Comparison of ENCODE assay signal across 36 cellular contexts in the genomic region with DNA sequence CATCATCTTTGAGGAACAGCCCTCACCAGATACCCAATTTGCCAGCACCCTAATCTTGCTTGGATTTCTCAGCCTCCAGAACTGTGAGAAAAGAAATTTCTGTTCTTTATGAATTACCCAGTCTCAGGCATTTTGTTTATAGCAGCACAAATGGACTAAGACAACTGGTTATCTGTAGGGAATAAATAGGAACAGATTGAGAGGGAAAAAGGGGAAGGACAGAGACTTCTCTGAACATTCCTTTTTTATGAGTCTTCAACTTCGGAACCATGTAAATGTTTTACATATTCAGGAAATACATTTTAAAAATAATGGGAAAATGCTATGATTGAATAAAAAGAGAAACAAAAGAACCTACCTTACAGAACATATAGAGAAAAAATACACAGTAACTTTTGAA. TPM values are rescaled to one million over a fixed set of nuclear protein-coding genes. Genes with fewer than 3 reads are reported as not detected.
DNase-seq lines count a peak whose midpoint lies in the region; ATAC-seq, FAIRE-seq and TF ChIP-seq lines count a peak whose summit lies in the region.
"Had no signal": no experiment of that assay in that cellular context is flagged by ENCODE, and none has a peak within 500 bp of the region (broad histone marks: within the 10 kb centered on the region; RNA-seq: fewer than 3 reads in every experiment).

No MANE protein-coding gene starts in this region.

- H4K20me1 ChIP-seq in GM23248 (ENCODE audit: insufficient read depth) (peaks cover 13% of the 10 kb centered on the region; the same call in 1 of the 2 replicates), astrocyte (ENCODE audit: insufficient read depth, low read length) (peaks cover 59% of the 10 kb centered on the region)

- H3K36me3 ChIP-seq in ACC112 (ENCODE audit: insufficient read depth, low read length) (peaks cover 10% of the 10 kb centered on the region), GM23248 (ENCODE audit: low read depth) (0 out of 2 replicates have a peak, but pooled peaks cover 3% of the 10 kb centered on the region), astrocyte (ENCODE audit: insufficient read depth, low read length) (no peaks in the 10 kb centered on the region)
- H3K36me3 ChIP-seq: breast epithelium, left ventricle myocardium inferior, prostate gland, sigmoid colon, uterus had no signal

- H3F3A ChIP-seq in GM23248 (ENCODE audit: insufficient read depth), result peaks cover 27% of the 10 kb centered on the region

- H3K9me3 Mint-ChIP-seq in astrocyte (ENCODE audit: unreplicated experiment), result no peaks in the 10 kb centered on the region
- no peaks in the 10 kb centered on the region for H3K9me3 Mint-ChIP-seq in activated naive CD4-positive, alpha-beta T cell treated with anti-CD3 and anti-CD28 coated beads, Interleukin-2, amount 10 ng/mL, durations not matched to agents 7 days and 5 days
- no peaks in the 10 kb centered on the region for H3K9me3 Mint-ChIP-seq in activated T-helper 17 cell treated with anti-CD3 and anti-CD28 coated beads, Interleukin-2, amount 50 U/mL, for 72 hours
- H3K9me3 Mint-ChIP-seq: effector memory CD8-positive, alpha-beta T cell; stimulated activated naive B cell treated with anti-CD40 and anti-IgM and Interleukin-4, amounts not matched to agents 10 μg/mL and 1 μg/mL and 100 μg/mL, for 72 hours had no signal

- no peak overlapping the region for H3K4me3 ChIP-seq in ACC112 (ENCODE audit: low read depth, low read length)
- H3K4me3 ChIP-seq in GM23248, result no peak overlapping the region
- no peak overlapping the region for H3K4me3 ChIP-seq in astrocyte (ENCODE audit: insufficient read depth, low read depth, low read length)
- no peak overlapping the region for H3K4me3 ChIP-seq in foreskin fibroblast (ENCODE audit: low read depth in 1 of 2, low read length in 2 of 2)
- H3K4me3 ChIP-seq: BLaER1, breast epithelium, coronary artery, left ventricle myocardium inferior, PC-9, prostate gland, sigmoid colon, testis, uterus had no signal

- peak overlapping the region; percentile 44 for H3K27ac ChIP-seq in ACC112 (ENCODE audit: low read depth, low read length)
- H3K27ac ChIP-seq in GM23248, result peak overlapping the region; percentile 33
- H3K27ac ChIP-seq in astrocyte (ENCODE audit: low read depth, low read length), result no peak overlapping the region
- H3K27ac ChIP-seq: BLaER1, breast epithelium, coronary artery, left ventricle myocardium inferior, PC-9, prostate gland, sigmoid colon, testis, uterus had no signal

- H3K9me3 ChIP-seq in GM23248 (ENCODE audit: low read depth) (no peaks in the 10 kb centered on the region), astrocyte (ENCODE audit: insufficient read depth, low read depth, low read length) (no peaks in the 10 kb centered on the region)
- H3K9me3 ChIP-seq: breast epithelium, left ventricle myocardium inferior, prostate gland, sigmoid colon, testis, uterus had no signal

- TF ChIP-seq CTCF in astrocyte (IDR thresholded peaks at IDR 0.05; ENCODE audit: insufficient read depth, low read depth, low read length), result no peak
- no peak for TF ChIP-seq CTCF in foreskin fibroblast (IDR thresholded peaks at IDR 0.05; ENCODE audit: low read depth, low read length)

- no peaks in the 10 kb centered on the region for H3K27me3 ChIP-seq in ACC112 (ENCODE audit: insufficient read depth, low read length)
- H3K27me3 ChIP-seq in GM23248 (replicated peaks; ENCODE audit: insufficient read depth), result no peaks in the 10 kb centered on the region
- H3K27me3 ChIP-seq in astrocyte (ENCODE audit: insufficient read depth, low read length), result no peaks in the 10 kb centered on the region
- H3K27me3 ChIP-seq: BLaER1, breast epithelium, sigmoid colon, testis, uterus had no signal

- in situ Hi-C loops in GM23248 (cut with MboI), result no loop called here

- H3K9me2 ChIP-seq in GM23248 (ENCODE audit: insufficient read depth), result no peaks in the 10 kb centered on the region

- H3K4me1 ChIP-seq in ACC112 (ENCODE audit: control insufficient read depth, insufficient read depth, low read length, unreplicated experiment), result peaks cover 10% of the 10 kb centered on the region
- peaks cover 13% of the 10 kb centered on the region for H3K4me1 ChIP-seq in GM23248 (ENCODE audit: insufficient read depth)
- no peaks in the 10 kb centered on the region for H3K4me1 ChIP-seq in astrocyte (ENCODE audit: insufficient read depth, low read length)
- H3K4me1 ChIP-seq: breast epithelium, prostate gland, testis had no signal

- H3K27ac Mint-ChIP-seq in astrocyte (ENCODE audit: unreplicated experiment), result no peak overlapping the region
- H3K27ac Mint-ChIP-seq in activated naive CD4-positive, alpha-beta T cell treated with anti-CD3 and anti-CD28 coated beads, Interleukin-2, amount 10 ng/mL, durations not matched to agents 7 days and 5 days, result no peak overlapping the region
- H3K27ac Mint-ChIP-seq in activated T-helper 17 cell treated with anti-CD3 and anti-CD28 coated beads, Interleukin-2, amount 50 U/mL, for 72 hours, result no peak overlapping the region
- H3K27ac Mint-ChIP-seq: activated CD4-positive, alpha-beta T cell treated with anti-CD3 and anti-CD28 coated beads, Interleukin-2, amount 10 ng/mL, durations not matched to agents 7 days and 5 days; activated T-cell treated with anti-CD3 and anti-CD28 coated beads, Interleukin-2, amount 50 U/mL, for 72 hours; stimulated activated naive B cell treated with anti-CD40 and anti-IgM and Interleukin-4, amounts not matched to agents 10 μg/mL and 1 μg/mL and 100 μg/mL, for 72 hours had no signal

- no peaks in the 10 kb centered on the region for H3K27me3 Mint-ChIP-seq in astrocyte (ENCODE audit: low read depth, unreplicated experiment)
- H3K27me3 Mint-ChIP-seq in activated naive CD4-positive, alpha-beta T cell treated with anti-CD3 and anti-CD28 coated beads, Interleukin-2, amount 10 ng/mL, durations not matched to agents 7 days and 5 days, result no peaks in the 10 kb centered on the region
- H3K27me3 Mint-ChIP-seq in activated T-helper 17 cell treated with anti-CD3 and anti-CD28 coated beads, Interleukin-2, amount 50 U/mL, for 72 hours, result no peaks in the 10 kb centered on the region
- H3K27me3 Mint-ChIP-seq: activated CD4-positive, alpha-beta T cell treated with anti-CD3 and anti-CD28 coated beads, Interleukin-2, amount 10 ng/mL, durations not matched to agents 7 days and 5 days; effector memory CD8-positive, alpha-beta T cell; stimulated activated naive B cell treated with anti-CD40 and anti-IgM and Interleukin-4, amounts not matched to agents 10 μg/mL and 1 μg/mL and 100 μg/mL, for 72 hours had no signal

- H3K4me2 ChIP-seq in GM23248 (ENCODE audit: unreplicated experiment) (peak overlapping the region; percentile 54), astrocyte (ENCODE audit: low read length) (no peak overlapping the region)
- H3K4me2 ChIP-seq: BLaER1, PC-9 had no signal

- peak; percentile 53 for DNase-seq in GM23248
- DNase-seq in astrocyte (ENCODE audit: low read depth), result no peak
- peak; percentile 9 to 50 for DNase-seq in foreskin fibroblast
- no peak for DNase-seq in activated naive CD4-positive, alpha-beta T cell treated with anti-CD3 and anti-CD28 coated beads, Interleukin-2, amount 10 ng/mL, durations not matched to agents 7 days and 5 days
- DNase-seq: activated CD4-positive, alpha-beta T cell treated with anti-CD3 and anti-CD28 coated beads, Interleukin-2, amount 10 ng/mL, durations not matched to agents 7 days and 5 days; activated naive CD4-positive, alpha-beta T cell treated with Interleukin-2 at 50 U/mL for 16 hours; activated T-cell treated with anti-CD3 and anti-CD28 coated beads, Interleukin-2, amount 50 U/mL, for 72 hours; amniotic stem cell; DMS153; effector memory CD8-positive, alpha-beta T cell; GF-D8; left ventricle myocardium inferior; NCI-H1092 treated with DMSO at 0.1 percent for 48 hours; NCI-H187 treated with DMSO at 0.1 percent for 48 hours; NCI-H526; PC-9; Right ventricle myocardium superior; sigmoid colon; stimulated activated CD4-positive, alpha-beta T cell treated with anti-CD3 and anti-CD28 coated beads, Interleukin-15, amount 100 ng/mL, for 24 hours; stimulated activated naive B cell treated with anti-CD40 and anti-IgM and Interleukin-4, amounts not matched to agents 10 μg/mL and 1 μg/mL and 100 μg/mL, for 72 hours; testis; uterus had no signal

- WGBS in GM23248 (ENCODE audit: low coverage in 1 of 2, low lambda C conversion rate in 2 of 2, missing lambda C conversion rate in 2 of 2), 2 experiments, result 0 to 4% methylated on average over 1 of the region's 1 CpG

- ATAC-seq in HG03095 (IDR thresholded peaks at IDR 0.05; ENCODE audit: unreplicated experiment) (no peak), HG02588 (IDR thresholded peaks at IDR 0.05; ENCODE audit: unreplicated experiment) (no peak)
- ATAC-seq in activated T-helper 17 cell treated with anti-CD3 and anti-CD28 coated beads, Interleukin-2, amount 50 U/mL, for 72 hours (replicated peaks), result no peak
- ATAC-seq: activated T-cell treated with anti-CD3 and anti-CD28 coated beads, Interleukin-2, amount 50 U/mL, for 72 hours; effector memory CD8-positive, alpha-beta T cell; HCT116; stimulated activated naive B cell treated with anti-CD40 and anti-IgM and Interleukin-4, amounts not matched to agents 10 μg/mL and 1 μg/mL and 100 μg/mL, for 72 hours had no signal

- H3K4me3 Mint-ChIP-seq in astrocyte (ENCODE audit: unreplicated experiment), result no peak overlapping the region
- no peak overlapping the region for H3K4me3 Mint-ChIP-seq in activated naive CD4-positive, alpha-beta T cell treated with anti-CD3 and anti-CD28 coated beads, Interleukin-2, amount 10 ng/mL, durations not matched to agents 7 days and 5 days
- no peak overlapping the region for H3K4me3 Mint-ChIP-seq in activated T-helper 17 cell treated with anti-CD3 and anti-CD28 coated beads, Interleukin-2, amount 50 U/mL, for 72 hours
- H3K4me3 Mint-ChIP-seq: activated CD4-positive, alpha-beta T cell treated with anti-CD3 and anti-CD28 coated beads, Interleukin-2, amount 10 ng/mL, durations not matched to agents 7 days and 5 days; activated T-cell treated with anti-CD3 and anti-CD28 coated beads, Interleukin-2, amount 50 U/mL, for 72 hours; stimulated activated naive B cell treated with anti-CD40 and anti-IgM and Interleukin-4, amounts not matched to agents 10 μg/mL and 1 μg/mL and 100 μg/mL, for 72 hours had no signal

- peaks cover 9% of the 10 kb centered on the region for H3K36me3 Mint-ChIP-seq in astrocyte (ENCODE audit: low read depth, unreplicated experiment)
- H3K36me3 Mint-ChIP-seq in activated naive CD4-positive, alpha-beta T cell treated with anti-CD3 and anti-CD28 coated beads, Interleukin-2, amount 10 ng/mL, durations not matched to agents 7 days and 5 days, result peaks cover 26% of the 10 kb centered on the region
- no peaks in the 10 kb centered on the region for H3K36me3 Mint-ChIP-seq in activated T-helper 17 cell treated with anti-CD3 and anti-CD28 coated beads, Interleukin-2, amount 50 U/mL, for 72 hours (ENCODE audit: low read depth)

- CTCF ChIA-PET in activated naive CD4-positive, alpha-beta T cell treated with anti-CD3 and anti-CD28 coated beads, Interleukin-2, amount 10 ng/mL, durations not matched to agents 7 days and 5 days (lab: Charles Lee), result no interaction called here

- peaks cover 8% of the 10 kb centered on the region for H3K4me1 Mint-ChIP-seq in astrocyte (ENCODE audit: low read depth, unreplicated experiment)
- peaks cover 7% of the 10 kb centered on the region for H3K4me1 Mint-ChIP-seq in activated naive CD4-positive, alpha-beta T cell treated with anti-CD3 and anti-CD28 coated beads, Interleukin-2, amount 10 ng/mL, durations not matched to agents 7 days and 5 days
- H3K4me1 Mint-ChIP-seq in activated T-helper 17 cell treated with anti-CD3 and anti-CD28 coated beads, Interleukin-2, amount 50 U/mL, for 72 hours, result peaks cover 15% of the 10 kb centered on the region

- FAIRE-seq in astrocyte (lab: Jason Lieb, UNC), result peak; percentile 56
- FAIRE-seq: islet of Langerhans had no signal

- H3K9ac ChIP-seq in GM23248 (no peak overlapping the region), astrocyte (ENCODE audit: low read length) (no peak overlapping the region)
- H3K9ac ChIP-seq: BLaER1 had no signal

- H2AFZ ChIP-seq in ACC112 (ENCODE audit: low read length, unreplicated experiment), result no peak overlapping the region
- no peak overlapping the region for H2AFZ ChIP-seq in GM23248
- H2AFZ ChIP-seq in astrocyte (ENCODE audit: low read depth, low read length), result no peak overlapping the region
- H2AFZ ChIP-seq: PC-9 had no signal

- H3K79me2 ChIP-seq in ACC112 (ENCODE audit: control insufficient read depth, insufficient read depth, low read length, unreplicated experiment), result peaks cover 80% of the 10 kb centered on the region
- peaks cover 99% of the 10 kb centered on the region for H3K79me2 ChIP-seq in GM23248 (ENCODE audit: insufficient read depth)
- H3K79me2 ChIP-seq in astrocyte (ENCODE audit: insufficient read depth, low read length), result peaks cover 97% of the 10 kb centered on the region

RNA-seq across cellular contexts. Expression of a gene that starts 20.9 kb away (rescaled TPM):
- total RNA-seq in GM23248 (2014; rRNA removed; shearing (Covaris generic)), result 103 and 120 TPM in 2 replicates
- polyA plus RNA-seq in GM23248 (2016; fragmentation: Nextera tagmentation; extraction: Ambion mirVana), result 52.3 and 52.7 TPM in 2 replicates
- total RNA-seq in astrocyte, result 54.8 and 56.7 TPM in 2 replicates
- total RNA-seq in activated T-helper 17 cell treated with anti-CD3 and anti-CD28 coated beads, Interleukin-2, amount 50 U/mL, for 72 hours, result 10 to 100 TPM; 41.1 to 57.6 TPM

RNA-seq across cellular contexts. Expression of a gene that starts 21.0 kb away (rescaled TPM):
- not detected in 2 replicates for total RNA-seq in GM23248 (2014; rRNA removed; shearing (Covaris generic))
- polyA plus RNA-seq in GM23248 (2016; fragmentation: Nextera tagmentation; extraction: Ambion mirVana), result not detected in 2 replicates
- 0.09 and 0.14 TPM in 2 replicates for total RNA-seq in astrocyte
- under 1 TPM; 0.11 to 0.87 TPM for total RNA-seq in activated T-helper 17 cell treated with anti-CD3 and anti-CD28 coated beads, Interleukin-2, amount 50 U/mL, for 72 hours
- total RNA-seq: A172, glomerular endothelial cell, left ventricle myocardium inferior, mesenteric fat pad, PC-9, sigmoid colon, uterus had no signal
- polyA plus RNA-seq: esophagus, sigmoid colon had no signal

Comparison
In these comparisons a context has a peak if more than half of its experiments do, and no peak if none do; other contexts are left out.
1. DNase-seq: peak in GM23248 (single experiment) and foreskin fibroblast (2 of 2); none in astrocyte (single experiment) and activated naive CD4-positive, alpha-beta T cell treated with anti-CD3 and anti-CD28 coated beads, Interleukin-2, amount 10 ng/mL, durations not matched to agents 7 days and 5 days (single experiment).